1 cellular context compared by ENCODE assay signal in genomic region chr20:12978613-12979495, GRCh38.
TF ChIP-seq lines count a peak whose summit lies in the region.

No MANE protein-coding gene starts in this region.

TF ChIP-seq in HepG2, 621 proteins besides CTCF, POLR2A, EP300 and RAD21 (continued from another document and continues in another):
- TF ChIP-seq RORA (CRISPR knock-in tag; IDR thresholded peaks at IDR 0.05) = no peak; the same call in 1 of the 2 replicates
- no peak for TF ChIP-seq ZNF382 (CRISPR knock-in tag; IDR thresholded peaks at IDR 0.05; ENCODE audit: borderline replicate concordance)
- no peak for TF ChIP-seq ZNF576 (CRISPR knock-in tag; IDR thresholded peaks at IDR 0.05)
- TF ChIP-seq CHCHD3 (CRISPR knock-in tag; IDR thresholded peaks at IDR 0.05) = no peak
- TF ChIP-seq IKZF4 (CRISPR knock-in tag; IDR thresholded peaks at IDR 0.05; ENCODE audit: borderline replicate concordance, low read depth, not compliant biosample characterization) = no peak
- TF ChIP-seq CEBPG (CRISPR knock-in tag; IDR thresholded peaks at IDR 0.05) = peak; percentile 84
- TF ChIP-seq ZNF296 (CRISPR knock-in tag; conservative IDR thresholded peaks at IDR 0.05) = no peak
- no peak for TF ChIP-seq ZFAT (CRISPR knock-in tag; conservative IDR thresholded peaks at IDR 0.05)
- no peak for TF ChIP-seq ZSCAN21 (CRISPR knock-in tag; IDR thresholded peaks at IDR 0.05; ENCODE audit: borderline replicate concordance)
- TF ChIP-seq PAWR (CRISPR knock-in tag; IDR thresholded peaks at IDR 0.05; ENCODE audit: borderline replicate concordance) = no peak
- 0 out of 2 replicates have a peak, but pooled peaks have one; percentile 32 for TF ChIP-seq STAT6 (CRISPR knock-in tag; IDR thresholded peaks at IDR 0.05; ENCODE audit: borderline replicate concordance)
- TF ChIP-seq ZBTB40 (IDR thresholded peaks at IDR 0.05) = no peak
- TF ChIP-seq ZBTB40 (CRISPR knock-in tag; IDR thresholded peaks at IDR 0.05) = no peak
- no peak for TF ChIP-seq ZNF263 (CRISPR knock-in tag; IDR thresholded peaks at IDR 0.05)
- TF ChIP-seq ZNF660 (CRISPR knock-in tag; IDR thresholded peaks at IDR 0.05; ENCODE audit: borderline replicate concordance, low read depth) = no peak
- TF ChIP-seq ZNF230 (CRISPR knock-in tag; IDR thresholded peaks at IDR 0.05) = no peak; the same call in 1 of the 2 replicates
- peak; percentile 88 for TF ChIP-seq PHF21A (CRISPR knock-in tag; IDR thresholded peaks at IDR 0.05)
- TF ChIP-seq ATF7-NPFF (CRISPR knock-in tag; IDR thresholded peaks at IDR 0.05; ENCODE audit: low read depth) = no peak
- TF ChIP-seq TEAD3 (CRISPR knock-in tag; optimal IDR thresholded peaks at IDR 0.05; ENCODE audit: borderline replicate concordance) = peak; percentile 77
- peak; percentile 85; the same call in 1 of the 2 replicates for TF ChIP-seq ZSCAN20 (CRISPR knock-in tag; IDR thresholded peaks at IDR 0.05; ENCODE audit: borderline replicate concordance)
- TF ChIP-seq ZNF703 (CRISPR knock-in tag; IDR thresholded peaks at IDR 0.05; ENCODE audit: borderline replicate concordance) = no peak
- no peak for TF ChIP-seq ZNF280B (CRISPR knock-in tag; IDR thresholded peaks at IDR 0.05; ENCODE audit: borderline replicate concordance)
- no peak for TF ChIP-seq ZNF446 (CRISPR knock-in tag; IDR thresholded peaks at IDR 0.05)
- TF ChIP-seq ZBTB42 (CRISPR knock-in tag; IDR thresholded peaks at IDR 0.05) = peak; percentile 51; the same call in 1 of the 2 replicates
- TF ChIP-seq TBX3 (IDR thresholded peaks at IDR 0.05; ENCODE audit: borderline replicate concordance) = no peak; the same call in 1 of the 2 replicates
- peak; percentile 81 for TF ChIP-seq ZNF205 (CRISPR knock-in tag; IDR thresholded peaks at IDR 0.05)
- TF ChIP-seq KLF12 (CRISPR knock-in tag; IDR thresholded peaks at IDR 0.05; ENCODE audit: borderline replicate concordance) = no peak
- TF ChIP-seq HNF1A (IDR thresholded peaks at IDR 0.05; ENCODE audit: low read depth) = peak; percentile 84
- TF ChIP-seq HNF1A (CRISPR knock-in tag; IDR thresholded peaks at IDR 0.05; ENCODE audit: borderline replicate concordance) = peak; percentile 90; the same call in 1 of the 2 replicates
- peak; percentile 95 for TF ChIP-seq MED1 (CRISPR knock-in tag; IDR thresholded peaks at IDR 0.05)
- peak; percentile 56; the same call in 1 of the 2 replicates for TF ChIP-seq THAP11 (CRISPR knock-in tag; IDR thresholded peaks at IDR 0.05)
- TF ChIP-seq RFXANK (CRISPR knock-in tag; IDR thresholded peaks at IDR 0.05) = no peak
- TF ChIP-seq ZNF530 (CRISPR knock-in tag; IDR thresholded peaks at IDR 0.05; ENCODE audit: low read depth) = no peak
- TF ChIP-seq GATAD1 (CRISPR knock-in tag; IDR thresholded peaks at IDR 0.05) = no peak; the same call in 1 of the 2 replicates
- peak; percentile 60 for TF ChIP-seq EHMT2 (IDR thresholded peaks at IDR 0.05; ENCODE audit: borderline replicate concordance, low read depth, low read length)
- peak; percentile 89 for TF ChIP-seq ZBTB43 (CRISPR knock-in tag; conservative IDR thresholded peaks at IDR 0.05)
- no peak for TF ChIP-seq CREBL2 (CRISPR knock-in tag; IDR thresholded peaks at IDR 0.05; ENCODE audit: borderline replicate concordance)
- peak; percentile 79 for TF ChIP-seq TFE3 (CRISPR knock-in tag; IDR thresholded peaks at IDR 0.05)
- no peak for TF ChIP-seq IRF9 (CRISPR knock-in tag; IDR thresholded peaks at IDR 0.05; ENCODE audit: borderline replicate concordance)
